10 cellular contexts compared by ENCODE assay signal in the genomic region with DNA sequence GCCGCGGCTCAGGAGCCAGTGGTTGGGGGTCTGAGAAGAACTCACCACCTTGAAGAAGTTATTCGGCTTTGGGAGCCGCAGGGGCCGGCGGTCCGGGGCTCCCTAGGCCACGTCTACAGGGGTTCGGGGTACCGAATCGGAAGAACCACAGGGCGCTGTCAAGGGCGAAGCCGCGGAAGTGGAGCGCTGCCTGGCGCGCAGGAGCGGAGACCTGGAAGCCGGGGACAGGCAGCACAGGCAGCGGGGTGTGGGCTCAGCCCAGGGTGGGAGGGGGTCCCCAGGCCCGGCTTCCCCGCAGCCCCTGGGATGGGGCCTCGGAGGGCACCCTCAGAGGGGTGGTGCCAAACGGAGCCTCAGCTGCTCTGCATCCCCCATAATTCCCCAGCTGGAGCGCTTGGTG. TPM values are rescaled to one million over a fixed set of nuclear protein-coding genes. Genes with fewer than 3 reads are reported as not detected.
DNase-seq lines count a peak whose midpoint lies in the region; ATAC-seq and TF ChIP-seq lines count a peak whose summit lies in the region.
"Not testable (repeated sequence)": the region's sequence is repeated elsewhere in the genome, so short reads cannot be mapped to it uniquely, and the experiment has no call there.
"Had no signal": no experiment of that assay in that cellular context is flagged by ENCODE, and none has a peak within 500 bp of the region (broad histone marks: within the 10 kb centered on the region; RNA-seq: fewer than 3 reads in every experiment).

No MANE protein-coding gene starts in this region.

- 11% methylated on average over 25 of the region's 26 CpGs for WGBS in right cardiac atrium

- peak overlapping the region; percentile 37 for H3K27ac ChIP-seq in CD8-positive, alpha-beta T cell (ENCODE audit: low read depth, low read length)
- peak overlapping the region; percentile 42 for H3K27ac ChIP-seq in effector memory CD4-positive, alpha-beta T cell (ENCODE audit: insufficient read depth, low read length, poor library complexity, severe bottlenecking)
- not testable (repeated sequence) for H3K27ac ChIP-seq in right cardiac atrium (ENCODE audit: low read length)

- peaks cover 11% of the 10 kb centered on the region for H3K27me3 Mint-ChIP-seq in CD8-positive, alpha-beta T cell (ENCODE audit: low read depth)
- H3K27me3 Mint-ChIP-seq in activated CD4-positive, alpha-beta T cell treated with anti-CD3 and anti-CD28 coated beads for 36 hours; activated naive CD4-positive, alpha-beta T cell treated with anti-CD3 and anti-CD28 coated beads, Interleukin-2, amount 50 U/mL, for 24 hours: not testable (repeated sequence)
- H3K27me3 Mint-ChIP-seq in activated T-cell treated with anti-CD3 and anti-CD28 coated beads, Interleukin-2, amount 50 U/mL, for 24 hours, result peaks cover 17% of the 10 kb centered on the region
- H3K27me3 Mint-ChIP-seq in naive thymus-derived CD8-positive, alpha-beta T cell, result peaks cover 0 to 15% (median 0%) of the 10 kb centered on the region in 5 donors
- H3K27me3 Mint-ChIP-seq in stimulated activated naive CD8-positive, alpha-beta T cell treated with anti-CD3 and anti-CD28 coated beads, Interleukin-15, amount 100 ng/mL, for 72 hours, result peaks cover 25% of the 10 kb centered on the region

- not testable (repeated sequence) for H3K36me3 ChIP-seq in CD8-positive, alpha-beta T cell (ENCODE audit: insufficient read depth, low read length); effector memory CD4-positive, alpha-beta T cell (ENCODE audit: control insufficient read depth, insufficient read depth, low read length)

- not testable (repeated sequence) for H3K4me1 ChIP-seq in CD8-positive, alpha-beta T cell (ENCODE audit: insufficient read depth, low read length); effector memory CD4-positive, alpha-beta T cell (ENCODE audit: control insufficient read depth, insufficient read depth, low read length, poor library complexity, severe bottlenecking); right cardiac atrium (ENCODE audit: control insufficient read depth, insufficient read depth, low read length)

- H3K9me3 ChIP-seq in CD8-positive, alpha-beta T cell (ENCODE audit: low read length); effector memory CD4-positive, alpha-beta T cell (ENCODE audit: control insufficient read depth, low read length); right cardiac atrium (ENCODE audit: control insufficient read depth, low read length): not testable (repeated sequence)

- peak overlapping the region; percentile 75 for H3K4me3 Mint-ChIP-seq in CD8-positive, alpha-beta T cell
- H3K4me3 Mint-ChIP-seq in activated CD4-positive, alpha-beta T cell treated with anti-CD3 and anti-CD28 coated beads for 36 hours, result peak overlapping the region; percentile 79
- H3K4me3 Mint-ChIP-seq in activated T-cell treated with anti-CD3 and anti-CD28 coated beads, Interleukin-2, amount 50 U/mL, for 24 hours, result peak overlapping the region; percentile 83
- H3K4me3 Mint-ChIP-seq in activated naive CD4-positive, alpha-beta T cell treated with anti-CD3 and anti-CD28 coated beads, Interleukin-2, amount 50 U/mL, for 24 hours, result peak overlapping the region; percentile 80
- peak overlapping the region; percentile 19 to 91 (median 82) for H3K4me3 Mint-ChIP-seq in naive thymus-derived CD8-positive, alpha-beta T cell
- H3K4me3 Mint-ChIP-seq in stimulated activated naive CD8-positive, alpha-beta T cell treated with anti-CD3 and anti-CD28 coated beads, Interleukin-15, amount 100 ng/mL, for 72 hours, result peak overlapping the region; percentile 56 to 91

- not testable (repeated sequence) for H3K9me3 Mint-ChIP-seq in CD8-positive, alpha-beta T cell; activated CD4-positive, alpha-beta T cell treated with anti-CD3 and anti-CD28 coated beads for 36 hours (ENCODE audit: low read depth); activated T-cell treated with anti-CD3 and anti-CD28 coated beads, Interleukin-2, amount 50 U/mL, for 24 hours; activated naive CD4-positive, alpha-beta T cell treated with anti-CD3 and anti-CD28 coated beads, Interleukin-2, amount 50 U/mL, for 24 hours; naive thymus-derived CD8-positive, alpha-beta T cell; stimulated activated naive CD8-positive, alpha-beta T cell treated with anti-CD3 and anti-CD28 coated beads, Interleukin-15, amount 100 ng/mL, for 72 hours

- POLR2A ChIA-PET in CD8-positive, alpha-beta T cell (lab: Charles Lee); activated CD4-positive, alpha-beta T cell treated with anti-CD3 and anti-CD28 coated beads for 36 hours (lab: Charles Lee); naive thymus-derived CD8-positive, alpha-beta T cell (lab: Charles Lee): not testable (repeated sequence)

- H3K27me3 ChIP-seq in CD8-positive, alpha-beta T cell (ENCODE audit: insufficient read depth, low read length); effector memory CD4-positive, alpha-beta T cell (replicated peaks; ENCODE audit: control insufficient read depth, insufficient read depth, low read length, poor library complexity, severe bottlenecking); right cardiac atrium (ENCODE audit: control insufficient read depth, insufficient read depth): not testable (repeated sequence)

- ATAC-seq in CD8-positive, alpha-beta T cell; activated CD4-positive, alpha-beta T cell treated with anti-CD3 and anti-CD28 coated beads for 36 hours; right cardiac atrium; naive thymus-derived CD8-positive, alpha-beta T cell; stimulated activated naive CD8-positive, alpha-beta T cell treated with anti-CD3 and anti-CD28 coated beads, Interleukin-15, amount 100 ng/mL, for 72 hours: not testable (repeated sequence)

- H3K27ac Mint-ChIP-seq in CD8-positive, alpha-beta T cell; activated CD4-positive, alpha-beta T cell treated with anti-CD3 and anti-CD28 coated beads for 36 hours; activated naive CD4-positive, alpha-beta T cell treated with anti-CD3 and anti-CD28 coated beads, Interleukin-2, amount 50 U/mL, for 24 hours: not testable (repeated sequence)
- peak overlapping the region; percentile 96 for H3K27ac Mint-ChIP-seq in activated T-cell treated with anti-CD3 and anti-CD28 coated beads, Interleukin-2, amount 50 U/mL, for 24 hours
- H3K27ac Mint-ChIP-seq in naive thymus-derived CD8-positive, alpha-beta T cell, result peak overlapping the region in 6 of 10 donors; percentile 37 to 94 (median 86)
- peak overlapping the region in 1 of 2 donors; percentile 98 for H3K27ac Mint-ChIP-seq in stimulated activated naive CD8-positive, alpha-beta T cell treated with anti-CD3 and anti-CD28 coated beads, Interleukin-15, amount 100 ng/mL, for 72 hours

- intact Hi-C loops in CD8-positive, alpha-beta T cell (cut with DNase I, micrococcal nuclease); activated CD4-positive, alpha-beta T cell treated with anti-CD3 and anti-CD28 coated beads for 36 hours (cut with DNase I, micrococcal nuclease); right cardiac atrium (cut with DNase I): not testable (repeated sequence)

- CTCF ChIA-PET in CD8-positive, alpha-beta T cell (lab: Charles Lee); activated CD4-positive, alpha-beta T cell treated with anti-CD3 and anti-CD28 coated beads for 36 hours (lab: Charles Lee): not testable (repeated sequence)

- TF ChIP-seq CTCF in CD8-positive, alpha-beta T cell (IDR thresholded peaks at IDR 0.05), result not testable (repeated sequence)

- not testable (repeated sequence) for H3K4me3 ChIP-seq in CD8-positive, alpha-beta T cell (ENCODE audit: low read depth, low read length); effector memory CD4-positive, alpha-beta T cell (ENCODE audit: insufficient read depth, low read depth, low read length, poor library complexity, severe bottlenecking)
- H3K4me3 ChIP-seq in right cardiac atrium (ENCODE audit: low read length), result peak overlapping the region; percentile 6

- DNase-seq in CD8-positive, alpha-beta T cell; activated CD4-positive, alpha-beta T cell treated with anti-CD3 and anti-CD28 coated beads for 36 hours; activated T-cell treated with anti-CD3 and anti-CD28 coated beads, Interleukin-2, amount 50 U/mL, for 24 hours; effector memory CD4-positive, alpha-beta T cell; naive thymus-derived CD8-positive, alpha-beta T cell; stimulated activated naive CD8-positive, alpha-beta T cell treated with anti-CD3 and anti-CD28 coated beads, Interleukin-15, amount 100 ng/mL, for 72 hours: not testable (repeated sequence)
- DNase-seq in right cardiac atrium, result peak in 1 of 3 donors; percentile 48

- H3K4me1 Mint-ChIP-seq in CD8-positive, alpha-beta T cell (ENCODE audit: low read depth); activated CD4-positive, alpha-beta T cell treated with anti-CD3 and anti-CD28 coated beads for 36 hours; activated T-cell treated with anti-CD3 and anti-CD28 coated beads, Interleukin-2, amount 50 U/mL, for 24 hours (ENCODE audit: low read depth); activated naive CD4-positive, alpha-beta T cell treated with anti-CD3 and anti-CD28 coated beads, Interleukin-2, amount 50 U/mL, for 24 hours; naive thymus-derived CD8-positive, alpha-beta T cell; stimulated activated naive CD8-positive, alpha-beta T cell treated with anti-CD3 and anti-CD28 coated beads, Interleukin-15, amount 100 ng/mL, for 72 hours: not testable (repeated sequence)

- not testable (repeated sequence) for H3K36me3 Mint-ChIP-seq in CD8-positive, alpha-beta T cell; activated CD4-positive, alpha-beta T cell treated with anti-CD3 and anti-CD28 coated beads for 36 hours (ENCODE audit: low read depth); activated T-cell treated with anti-CD3 and anti-CD28 coated beads, Interleukin-2, amount 50 U/mL, for 24 hours (ENCODE audit: low read depth); activated naive CD4-positive, alpha-beta T cell treated with anti-CD3 and anti-CD28 coated beads, Interleukin-2, amount 50 U/mL, for 24 hours; naive thymus-derived CD8-positive, alpha-beta T cell

RNA-seq across cellular contexts. Expression of a gene that starts 11.2 kb away (rescaled TPM):
- not detected for total RNA-seq in CD8-positive, alpha-beta T cell
- not detected for total RNA-seq in activated CD4-positive, alpha-beta T cell treated with anti-CD3 and anti-CD28 coated beads for 36 hours
- total RNA-seq in right cardiac atrium, result not detected
- polyA plus RNA-seq in right cardiac atrium, result not detected
- total RNA-seq in naive thymus-derived CD8-positive, alpha-beta T cell, result not detected
- polyA plus RNA-seq in naive thymus-derived CD8-positive, alpha-beta T cell, result not detected
- total RNA-seq: A172, MCF 10A had no signal
